ENCODE assay signal across 28 cellular contexts in genomic region chr6:47446974-47447373, GRCh38. TPM values are rescaled to one million over a fixed set of nuclear protein-coding genes. Genes with fewer than 3 reads are reported as not detected.
A peak's percentile ranks its signal among the peaks of the same experiment; 100 is the strongest.
DNase-seq lines count a peak whose midpoint lies in the region; ATAC-seq, FAIRE-seq and TF ChIP-seq lines count a peak whose summit lies in the region.
"Had no signal": no experiment of that assay in that cellular context is flagged by ENCODE, and none has a peak within 500 bp of the region (broad histone marks: within the 10 kb centered on the region; RNA-seq: fewer than 3 reads in every experiment).

No MANE protein-coding gene starts in this region.

- TF ChIP-seq CTCF in CD8-positive, alpha-beta T cell (IDR thresholded peaks at IDR 0.05), result no peak
- TF ChIP-seq CTCF in foreskin keratinocyte (conservative IDR thresholded peaks at IDR 0.05), result no peak

- intact Hi-C loops in CD8-positive, alpha-beta T cell (cut with DNase I, micrococcal nuclease), result no loop called here
- intact Hi-C loops in posterior cingulate gyrus (cut with DNase I), result no loop called here

- H3K36me3 Mint-ChIP-seq in CD8-positive, alpha-beta T cell, result no peaks in the 10 kb centered on the region
- H3K36me3 Mint-ChIP-seq in activated naive CD8-positive, alpha-beta T cell, result peaks cover 2% of the 10 kb centered on the region
- H3K36me3 Mint-ChIP-seq: CD4-positive, CD25-positive, alpha-beta regulatory T cell; neural progenitor cell had no signal

- peak; percentile 44 for ATAC-seq in CD8-positive, alpha-beta T cell
- peak; percentile 11 for ATAC-seq in foreskin keratinocyte
- ATAC-seq: lower lobe of right lung, mucosa of descending colon, T-helper 17 cell had no signal

- CTCF ChIA-PET in CD8-positive, alpha-beta T cell (lab: Charles Lee), result no interaction called here

- no peaks in the 10 kb centered on the region for H3K9me3 ChIP-seq in CD8-positive, alpha-beta T cell (ENCODE audit: low read length)
- no peaks in the 10 kb centered on the region for H3K9me3 ChIP-seq in small intestine (ENCODE audit: control insufficient read depth, low read depth)
- H3K9me3 ChIP-seq: lower lobe of right lung, mucosa of descending colon, thyroid gland had no signal

- H3K4me1 ChIP-seq in CD8-positive, alpha-beta T cell (ENCODE audit: insufficient read depth, low read length), result no peaks in the 10 kb centered on the region
- H3K4me1 ChIP-seq in foreskin keratinocyte (no peaks in the 10 kb centered on the region), small intestine (ENCODE audit: control insufficient read depth in 2 of 2, insufficient read depth in 1 of 2, low read depth in 1 of 2, low read length in 1 of 2) (no peaks in the 10 kb centered on the region)
- H3K4me1 ChIP-seq: lower lobe of right lung, neural progenitor cell, thyroid gland had no signal

- WGBS in small intestine, 3 donors, result 16 to 38% (median 30%) methylated on average over 2 of the region's 2 CpGs

- no peak overlapping the region for H3K4me3 Mint-ChIP-seq in CD8-positive, alpha-beta T cell
- H3K4me3 Mint-ChIP-seq in activated naive CD8-positive, alpha-beta T cell, result no peak overlapping the region
- H3K4me3 Mint-ChIP-seq: activated CD4-positive, alpha-beta T cell treated with anti-CD3 and anti-CD28 coated beads, Interleukin-2, amount 10 ng/mL, durations not matched to agents 24 days and 14 days; CD4-positive, CD25-positive, alpha-beta regulatory T cell; central memory CD8-positive, alpha-beta T cell; neural progenitor cell; T-helper 17 cell had no signal

- no peaks in the 10 kb centered on the region for H3K36me3 ChIP-seq in CD8-positive, alpha-beta T cell (ENCODE audit: insufficient read depth, low read length)
- H3K36me3 ChIP-seq in small intestine (ENCODE audit: control insufficient read depth in 2 of 2, insufficient read depth in 2 of 2, low read length in 2 of 2), result no peaks in the 10 kb centered on the region
- H3K36me3 ChIP-seq: lower lobe of right lung, neural progenitor cell, thyroid gland had no signal

- no peak for FAIRE-seq in small intestine (lab: Jason Lieb, UNC)
- FAIRE-seq: H54 had no signal

- no peaks in the 10 kb centered on the region for H3K9me3 Mint-ChIP-seq in CD8-positive, alpha-beta T cell
- no peaks in the 10 kb centered on the region for H3K9me3 Mint-ChIP-seq in activated naive CD8-positive, alpha-beta T cell (ENCODE audit: low read depth)
- H3K9me3 Mint-ChIP-seq: activated CD4-positive, alpha-beta T cell treated with anti-CD3 and anti-CD28 coated beads, Interleukin-2, amount 10 ng/mL, durations not matched to agents 24 days and 14 days; central memory CD8-positive, alpha-beta T cell had no signal

- H3K27me3 Mint-ChIP-seq in CD8-positive, alpha-beta T cell (ENCODE audit: low read depth), result no peaks in the 10 kb centered on the region
- no peaks in the 10 kb centered on the region for H3K27me3 Mint-ChIP-seq in activated naive CD8-positive, alpha-beta T cell
- H3K27me3 Mint-ChIP-seq: activated CD4-positive, alpha-beta T cell treated with anti-CD3 and anti-CD28 coated beads, Interleukin-2, amount 10 ng/mL, durations not matched to agents 24 days and 14 days; CD4-positive, CD25-positive, alpha-beta regulatory T cell; central memory CD8-positive, alpha-beta T cell; progenitor cell of endocrine pancreas; T-helper 17 cell had no signal

- no peak for DNase-seq in CD8-positive, alpha-beta T cell
- peak; percentile 28 for DNase-seq in Jurkat, Clone E6-1 (ENCODE audit: low read depth, low spot score)
- DNase-seq in foreskin keratinocyte, result no peak
- no peak for DNase-seq in small intestine
- DNase-seq in SHP77 treated with DMSO at 0.1 percent for 48 hours (lab: John Stamatoyannopoulos, UW), result no peak
- DNase-seq in cerebellar nuclear complex (lab: John Stamatoyannopoulos, UW), result no peak
- DNase-seq in posterior cingulate gyrus, result no peak
- DNase-seq: activated CD4-positive, alpha-beta T cell treated with anti-CD3 and anti-CD28 coated beads, Interleukin-2, amount 10 ng/mL, durations not matched to agents 24 days and 14 days; activated effector memory CD4-positive, alpha-beta T cell treated with anti-CD3 and anti-CD28 coated beads, Interleukin-2, amount 50 U/mL, for 16 hours; anterior cingulate cortex; foreskin melanocyte; hippocampal formation; KG1; lower lobe of right lung; mucosa of descending colon; NCI-H1694 treated with DMSO at 0.1 percent for 48 hours; NCI-H82; PC-9; stimulated activated CD4-positive, alpha-beta T cell treated with anti-CD3 and anti-CD28 coated beads, Interleukin-2, amount 100 ng/mL, for 24 hours; stimulated activated naive CD4-positive, alpha-beta T cell treated with Interleukin-2 at 50 U/mL for 16 hours; T-helper 17 cell; thyroid gland had no signal

- H3K27me3 ChIP-seq in CD8-positive, alpha-beta T cell (ENCODE audit: insufficient read depth, low read length), result no peaks in the 10 kb centered on the region
- H3K27me3 ChIP-seq in foreskin keratinocyte (no peaks in the 10 kb centered on the region), small intestine (ENCODE audit: control insufficient read depth in 2 of 2, insufficient read depth in 2 of 2, low read length in 2 of 2) (no peaks in the 10 kb centered on the region)
- H3K27me3 ChIP-seq: neural progenitor cell, thyroid gland had no signal

- POLR2A ChIA-PET in CD8-positive, alpha-beta T cell (lab: Charles Lee), result no interaction called here

- no peak overlapping the region for H3K27ac Mint-ChIP-seq in CD8-positive, alpha-beta T cell
- H3K27ac Mint-ChIP-seq in activated naive CD8-positive, alpha-beta T cell, result peak overlapping the region; percentile 4
- H3K27ac Mint-ChIP-seq: activated CD4-positive, alpha-beta T cell treated with anti-CD3 and anti-CD28 coated beads, Interleukin-2, amount 10 ng/mL, durations not matched to agents 24 days and 14 days; CD4-positive, CD25-positive, alpha-beta regulatory T cell; neural progenitor cell; progenitor cell of endocrine pancreas; T-helper 17 cell had no signal

- no peak overlapping the region for H3K27ac ChIP-seq in CD8-positive, alpha-beta T cell (ENCODE audit: low read depth, low read length)
- H3K27ac ChIP-seq in foreskin keratinocyte (no peak overlapping the region), small intestine (ENCODE audit: low read depth in 1 of 2, low read length in 1 of 2) (no peak overlapping the region)
- H3K27ac ChIP-seq: lower lobe of right lung, neural progenitor cell, PC-9, thyroid gland had no signal

- no peak overlapping the region for H3K4me3 ChIP-seq in CD8-positive, alpha-beta T cell (ENCODE audit: low read depth, low read length)
- no peak overlapping the region for H3K4me3 ChIP-seq in Jurkat, Clone E6-1 (ENCODE audit: low read length)
- no peak overlapping the region for H3K4me3 ChIP-seq in small intestine (ENCODE audit: low read depth in 1 of 2, low read length in 2 of 2)
- H3K4me3 ChIP-seq: lower lobe of right lung, mucosa of descending colon, neural progenitor cell, PC-9, thyroid gland had no signal

- H3K4me1 Mint-ChIP-seq in CD8-positive, alpha-beta T cell (ENCODE audit: low read depth), result peaks cover 8% of the 10 kb centered on the region
- H3K4me1 Mint-ChIP-seq in activated naive CD8-positive, alpha-beta T cell (ENCODE audit: low read depth), result peaks cover 15% of the 10 kb centered on the region
- H3K4me1 Mint-ChIP-seq: neural progenitor cell had no signal

RNA-seq across cellular contexts. Expression of gene CD2AP, which starts 30.6 kb away (rescaled TPM):
- total RNA-seq in CD8-positive, alpha-beta T cell, result 10 to 100 TPM; 43.0 to 51.1 TPM
- 12.9 TPM for polyA plus RNA-seq in Jurkat, Clone E6-1 (2012; ENCODE audit: insufficient read depth, insufficient read length)
- 40.4 and 43.4 TPM in 2 replicates for total RNA-seq in foreskin keratinocyte
- 9.2 and 10.9 TPM in 2 replicates for polyA plus RNA-seq in foreskin keratinocyte
- 10 to 100 TPM; 24.4 to 68.7 (median 59.4) TPM for polyA plus RNA-seq in small intestine
